In the genomic region with DNA sequence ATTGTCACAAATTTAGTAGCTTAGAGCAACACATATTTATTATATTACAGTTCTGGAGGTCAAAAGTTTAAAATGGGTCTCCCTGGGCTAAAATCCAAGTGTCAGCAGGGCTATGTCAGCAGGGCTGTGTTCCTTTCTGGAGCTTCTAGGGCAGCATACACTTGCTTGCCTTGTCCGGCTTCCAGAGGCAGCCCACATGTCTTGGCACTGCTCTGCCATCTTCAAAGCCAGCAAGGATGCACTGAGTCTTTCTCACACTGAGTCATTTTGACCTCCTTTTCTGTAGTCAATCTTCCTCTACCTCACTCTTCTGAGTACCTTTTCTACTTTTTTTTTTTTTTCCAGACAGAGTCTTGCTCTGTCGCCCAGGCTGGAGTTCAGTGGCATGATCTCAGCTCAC, we compare ENCODE assay signal across 21 cellular contexts. TPM values are rescaled to one million over a fixed set of nuclear protein-coding genes. Genes with fewer than 3 reads are reported as not detected.
"Had no signal": no experiment of that assay in that cellular context is flagged by ENCODE, and none has a peak within 500 bp of the region (broad histone marks: within the 10 kb centered on the region; RNA-seq: fewer than 3 reads in every experiment).

No MANE protein-coding gene starts in this region.

- H3K9ac ChIP-seq: parathyroid adenoma had no signal

- H3K4me3 ChIP-seq: breast epithelium, lung, right lobe of liver, spleen, upper lobe of left lung had no signal

- H3K27ac ChIP-seq: breast epithelium, epithelial cell of prostate, parathyroid adenoma, right lobe of liver, spleen, upper lobe of left lung had no signal

- H3K4me3 Mint-ChIP-seq: activated CD4-positive, alpha-beta T cell treated with anti-CD3 and anti-CD28 coated beads, Interleukin-2, amount 10 ng/mL, durations not matched to agents 24 days and 14 days; activated naive CD8-positive, alpha-beta T cell treated with anti-CD3 and anti-CD28 coated beads, Interleukin-2, amount 10 ng/mL, durations not matched to agents 7 days and 5 days; naive B cell; stimulated activated naive CD8-positive, alpha-beta T cell treated with anti-CD3 and anti-CD28 coated beads, Interleukin-15, Interleukin-2, amounts not matched to agents 100 ng/mL and 50 ng/mL, for 24 hours; T-helper 2 cell treated with Interferon-gamma antibody and Interleukin-4, amounts not matched to agents 5 μg/mL and 100 μg/mL, for 36 hours had no signal

- H3K9me3 ChIP-seq: breast epithelium, right lobe of liver, spleen, upper lobe of left lung had no signal

- H3K9me3 Mint-ChIP-seq: activated CD4-positive, alpha-beta T cell treated with anti-CD3 and anti-CD28 coated beads, Interleukin-2, amount 10 ng/mL, durations not matched to agents 24 days and 14 days; activated naive CD8-positive, alpha-beta T cell treated with anti-CD3 and anti-CD28 coated beads, Interleukin-2, amount 10 ng/mL, durations not matched to agents 7 days and 5 days; naive B cell; stimulated activated naive CD8-positive, alpha-beta T cell treated with anti-CD3 and anti-CD28 coated beads, Interleukin-15, Interleukin-2, amounts not matched to agents 100 ng/mL and 50 ng/mL, for 24 hours; T-helper 2 cell treated with Interferon-gamma antibody and Interleukin-4, amounts not matched to agents 5 μg/mL and 100 μg/mL, for 36 hours had no signal

- H3K4me1 Mint-ChIP-seq: naive B cell had no signal

- H3K4me1 ChIP-seq: breast epithelium, parathyroid adenoma, right lobe of liver, spleen, upper lobe of left lung had no signal

- H3K36me3 ChIP-seq: breast epithelium, right lobe of liver, spleen, upper lobe of left lung had no signal

- ATAC-seq: right lobe of liver had no signal

- H3K36me3 Mint-ChIP-seq: activated naive CD8-positive, alpha-beta T cell treated with anti-CD3 and anti-CD28 coated beads, Interleukin-2, amount 10 ng/mL, durations not matched to agents 7 days and 5 days; naive B cell had no signal

- H3K27ac Mint-ChIP-seq: activated CD4-positive, alpha-beta T cell treated with anti-CD3 and anti-CD28 coated beads, Interleukin-2, amount 10 ng/mL, durations not matched to agents 24 days and 14 days; activated naive CD8-positive, alpha-beta T cell treated with anti-CD3 and anti-CD28 coated beads, Interleukin-2, amount 10 ng/mL, durations not matched to agents 7 days and 5 days; stimulated activated naive CD8-positive, alpha-beta T cell treated with anti-CD3 and anti-CD28 coated beads, Interleukin-15, Interleukin-2, amounts not matched to agents 100 ng/mL and 50 ng/mL, for 24 hours; T-helper 2 cell treated with Interferon-gamma antibody and Interleukin-4, amounts not matched to agents 5 μg/mL and 100 μg/mL, for 36 hours had no signal

- H3K27me3 ChIP-seq: breast epithelium, right lobe of liver, upper lobe of left lung had no signal

- DNase-seq: activated CD4-positive, alpha-beta T cell treated with anti-CD3 and anti-CD28 coated beads, Interleukin-2, amount 10 ng/mL, durations not matched to agents 24 days and 14 days; activated CD4-positive, CD25-positive, alpha-beta regulatory T cell; activated CD8-positive, alpha-beta memory T cell treated with anti-CD3 and anti-CD28 coated beads for 24 hours; activated gamma-delta T cell treated with Interleukin-2 at 50 U/mL for 16 hours; activated naive CD8-positive, alpha-beta T cell treated with anti-CD3 and anti-CD28 coated beads, Interleukin-2, amount 10 ng/mL, durations not matched to agents 7 days and 5 days; cerebellar nuclear complex; effector memory CD4-positive, alpha-beta T cell; left cardiac atrium; naive B cell; right lobe of liver; spleen; upper lobe of left lung had no signal

RNA-seq across cellular contexts. Expression of a gene that starts 39.0 kb away (rescaled TPM):
- total RNA-seq: activated CD4-positive, alpha-beta T cell treated with anti-CD3 and anti-CD28 coated beads, Interleukin-2, amount 10 ng/mL, durations not matched to agents 24 days and 14 days; activated naive CD8-positive, alpha-beta T cell treated with anti-CD3 and anti-CD28 coated beads, Interleukin-2, amount 10 ng/mL, durations not matched to agents 7 days and 5 days; mononuclear cell; right lobe of liver; spleen; temporal lobe had no signal
- polyA plus RNA-seq: spleen had no signal

RNA-seq across cellular contexts. Expression of a gene that starts 44.4 kb away (rescaled TPM):
- total RNA-seq: activated CD4-positive, alpha-beta T cell treated with anti-CD3 and anti-CD28 coated beads, Interleukin-2, amount 10 ng/mL, durations not matched to agents 24 days and 14 days; activated naive CD8-positive, alpha-beta T cell treated with anti-CD3 and anti-CD28 coated beads, Interleukin-2, amount 10 ng/mL, durations not matched to agents 7 days and 5 days; breast epithelium; glomerular endothelial cell; left cardiac atrium; mononuclear cell; right lobe of liver; spleen; temporal lobe; upper lobe of left lung had no signal
- polyA plus RNA-seq: lung, spleen had no signal
